Comparison of ENCODE assay signal across 8 cellular contexts in genomic region chr3:129428382-129429079, GRCh38.
DNase-seq lines count a peak whose midpoint lies in the region; ATAC-seq and TF ChIP-seq lines count a peak whose summit lies in the region.

Gene EFCAB12, minus strand, starts transcription at chr3:129428636. Its CDS starts 148 bp downstream, at chr3:129428488.

- no peak for TF ChIP-seq CTCF in AG10803 (conservative IDR thresholded peaks at IDR 0.05; ENCODE audit: low read length)

- DNase-seq in AG10803 (ENCODE audit: low read depth) (peak; percentile 90), NCI-H774 (lab: John Stamatoyannopoulos, UW) (peak; percentile 96), activated T-cell treated with anti-CD3 and anti-CD28 coated beads for 4 hours (peak; percentile 81), epidermal melanocyte (ENCODE audit: insufficient read length, low spot score) (peak; percentile 82), middle frontal gyrus (ENCODE audit: extremely low spot score, low spot score) (peak; percentile 98)
- peak; percentile 68 for DNase-seq in stimulated activated CD8-positive, alpha-beta memory T cell treated with anti-CD3 and anti-CD28 coated beads, Interleukin-15, amount 100 ng/mL, for 24 hours (ENCODE audit: low read depth)

- peak within 1 kb of the TSS; percentile 79 for H3K4me3 ChIP-seq in AG10803 (ENCODE audit: low read length)

- ATAC-seq in GM19043 (IDR thresholded peaks at IDR 0.05; ENCODE audit: low read depth, unreplicated experiment) (peak; percentile 89), HG03432 (IDR thresholded peaks at IDR 0.05; ENCODE audit: unreplicated experiment) (peak; percentile 95)

Comparison
In these comparisons a context has a peak if more than half of its experiments do, and no peak if none do; other contexts are left out.
1. Peak in every context shown above with its lines: DNase-seq, ATAC-seq and H3K4me3 ChIP-seq.